ENCODE assay signal across 1 cellular context in genomic region chr2:62407838-62408589, GRCh38.
TF ChIP-seq lines count a peak whose summit lies in the region.

No MANE protein-coding gene starts in this region.

TF ChIP-seq in H1, 55 proteins besides CTCF, POLR2A, EP300 and RAD21:
- no peak for TF ChIP-seq E2F6 (IDR thresholded peaks at IDR 0.05)
- no peak for TF ChIP-seq TEAD4 (IDR thresholded peaks at IDR 0.05; ENCODE audit: low read depth, low read length)
- TF ChIP-seq SRF (IDR thresholded peaks at IDR 0.05; ENCODE audit: low read depth, low read length): no peak
- TF ChIP-seq CEBPB (IDR thresholded peaks at IDR 0.05; ENCODE audit: low read depth, low read length): no peak
- TF ChIP-seq RNF2 (IDR thresholded peaks at IDR 0.05; ENCODE audit: borderline replicate concordance, low read depth, low read length, missing control alignments, poor library complexity, severe bottlenecking): no peak
- TF ChIP-seq SP2 (IDR thresholded peaks at IDR 0.05; ENCODE audit: low read length): no peak
- TF ChIP-seq ATF2 (IDR thresholded peaks at IDR 0.05; ENCODE audit: low read length): no peak
- TF ChIP-seq KDM1A (IDR thresholded peaks at IDR 0.05; ENCODE audit: borderline replicate concordance, low read length): no peak
- no peak for TF ChIP-seq CHD1 (IDR thresholded peaks at IDR 0.05; ENCODE audit: low read depth, low read length)
- TF ChIP-seq TBP (IDR thresholded peaks at IDR 0.05; ENCODE audit: low read depth, low read length): no peak
TF ChIP-seq in H1: peak in this region for 0.
